Comparison of ENCODE assay signal across 36 cellular contexts in the genomic region with DNA sequence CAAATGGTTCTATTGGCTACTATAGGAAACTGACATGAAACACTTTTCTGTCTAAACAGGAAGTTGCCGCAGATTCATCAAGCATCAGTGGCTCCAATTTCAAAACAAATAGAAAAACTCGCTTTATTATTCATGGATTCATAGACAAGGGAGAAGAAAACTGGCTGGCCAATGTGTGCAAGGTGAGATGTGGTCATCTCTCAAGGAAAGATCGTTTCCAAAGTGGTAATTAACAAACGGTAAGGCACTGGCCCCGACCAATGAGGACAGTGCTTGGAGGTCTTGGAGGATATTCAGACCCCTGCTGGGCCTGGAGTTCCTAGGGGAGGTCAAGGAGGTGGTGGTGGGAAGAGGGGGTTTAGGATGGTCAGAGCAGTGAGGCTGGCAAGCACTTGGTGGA. TPM values are rescaled to one million over a fixed set of nuclear protein-coding genes. Genes with fewer than 3 reads are reported as not detected.
"Had no signal": no experiment of that assay in that cellular context is flagged by ENCODE, and none has a peak within 500 bp of the region (broad histone marks: within the 10 kb centered on the region; RNA-seq: fewer than 3 reads in every experiment).

No MANE protein-coding gene starts in this region.

- FAIRE-seq: astrocyte, bronchial epithelial cell, TTC549 had no signal

- H3K36me3 ChIP-seq: adrenal gland, cardiac muscle cell had no signal

- H3K27me3 ChIP-seq: adrenal gland, cardiac muscle cell had no signal

- H3K4me3 ChIP-seq: adrenal gland, cardiac muscle cell had no signal

- DNase-seq: activated B cell treated with CpG ODN at 0.5 μM for 24 hours; activated CD4-positive, alpha-beta memory T cell treated with anti-CD3 and anti-CD28 coated beads for 36 hours; activated CD4-positive, alpha-beta T cell treated with anti-CD3 and anti-CD28 coated beads for 4 hours; activated CD4-positive, alpha-beta T cell treated with anti-CD3 and anti-CD28 coated beads, Interleukin-2, amount 10 ng/mL, durations not matched to agents 24 days and 14 days; activated CD4-positive, alpha-beta T cell treated with anti-CD3 and anti-CD28 coated beads, Interleukin-2, amount 50 U/mL, for 1 hour; activated CD4-positive, alpha-beta T cell treated with anti-CD3 and anti-CD28 coated beads, Interleukin-2, amount 50 U/mL, for 4 hours; activated CD4-positive, CD25-positive, alpha-beta regulatory T cell treated with anti-CD3 and anti-CD28 coated beads, Interleukin-2, amount 50 U/mL, for 72 hours; activated CD8-positive, alpha-beta memory T cell treated with anti-CD3 and anti-CD28 coated beads, Interleukin-2, amount 50 U/mL, for 4 hours; activated CD8-positive, alpha-beta T cell treated with anti-CD3 and anti-CD28 coated beads for 36 hours; activated effector memory CD4-positive, alpha-beta T cell treated with anti-CD3 and anti-CD28 coated beads, Interleukin-2, amount 50 U/mL, for 16 hours; activated gamma-delta T cell treated with Interleukin-2 at 50 U/mL for 16 hours; activated naive CD4-positive, alpha-beta T cell; activated naive CD4-positive, alpha-beta T cell treated with anti-CD3 and anti-CD28 coated beads for 36 hours; activated naive CD4-positive, alpha-beta T cell treated with anti-CD3 and anti-CD28 coated beads, Interleukin-2, amount 50 U/mL, for 16 hours; activated naive CD8-positive, alpha-beta T cell treated with anti-CD3 and anti-CD28 coated beads for 36 hours; activated T-cell treated with anti-CD3 and anti-CD28 coated beads for 4 hours; activated T-cell treated with anti-CD3 and anti-CD28 coated beads, Interleukin-2, amount 50 U/mL, for 1 hour; activated T-cell treated with anti-CD3 and anti-CD28 coated beads, Interleukin-2, amount 50 U/mL, for 4 hours; activated T-cell treated with anti-CD3 and anti-CD28 coated beads, Interleukin-2, amount 50 U/mL, for 72 hours; adrenal gland; amniotic stem cell; aorta; caudate nucleus; cerebellar nuclear complex; T-helper 2 cell; T-helper 9 cell had no signal

- H3K4me1 ChIP-seq: adrenal gland had no signal

- H3K9me3 ChIP-seq: adrenal gland had no signal

- H3K27ac ChIP-seq: adrenal gland, cardiac muscle cell, VCaP had no signal

- ATAC-seq: activated CD8-positive, alpha-beta T cell treated with anti-CD3 and anti-CD28 coated beads for 36 hours; activated naive CD4-positive, alpha-beta T cell treated with anti-CD3 and anti-CD28 coated beads, Interleukin-2, amount 50 U/mL, for 72 hours; activated T-cell treated with anti-CD3 and anti-CD28 coated beads, Interleukin-2, amount 50 U/mL, for 4 hours; activated T-cell treated with anti-CD3 and anti-CD28 coated beads, Interleukin-2, amount 50 U/mL, for 72 hours; activated T-helper 17 cell treated with anti-CD3 and anti-CD28 coated beads, Interleukin-2, amount 50 U/mL, for 72 hours had no signal

RNA-seq across cellular contexts. Expression of a gene that starts 2.6 kb away (rescaled TPM):
- total RNA-seq: activated B cell treated with CpG ODN at 0.5 μM for 24 hours; activated CD4-positive, alpha-beta memory T cell treated with anti-CD3 and anti-CD28 coated beads for 36 hours; activated CD4-positive, alpha-beta T cell treated with anti-CD3 and anti-CD28 coated beads, Interleukin-2, amount 10 ng/mL, durations not matched to agents 24 days and 14 days; activated CD8-positive, alpha-beta memory T cell treated with anti-CD3 and anti-CD28 coated beads for 36 hours; activated CD8-positive, alpha-beta T cell treated with anti-CD3 and anti-CD28 coated beads for 36 hours; activated naive CD4-positive, alpha-beta T cell treated with anti-CD3 and anti-CD28 coated beads for 36 hours; activated naive CD4-positive, alpha-beta T cell treated with anti-CD3 and anti-CD28 coated beads, Interleukin-2, amount 50 U/mL, for 72 hours; activated naive CD8-positive, alpha-beta T cell treated with anti-CD3 and anti-CD28 coated beads for 36 hours; activated T-cell treated with anti-CD3 and anti-CD28 coated beads, Interleukin-2, amount 50 U/mL, for 72 hours; activated T-helper 1 cell treated with anti-CD3 and anti-CD28 coated beads, Interleukin-12 subunit alpha, Interleukin-12 subunit beta, Interleukin-2, Interleukin-4 antibody, amounts not matched to agents 30 ng/mL and 10 ng/mL and 1 ng/mL, durations not matched to agents 14 hours and 24 hours and 36 hours; activated T-helper 17 cell treated with anti-CD3 and anti-CD28 coated beads, Interleukin-2, amount 50 U/mL, for 72 hours; astrocyte; cardiac muscle cell; chondrocyte had no signal
- polyA plus RNA-seq: cardiac muscle cell had no signal

RNA-seq across cellular contexts. Expression of a gene that starts 42.5 kb away (rescaled TPM):
- total RNA-seq: activated B cell treated with CpG ODN at 0.5 μM for 24 hours; activated CD4-positive, alpha-beta memory T cell treated with anti-CD3 and anti-CD28 coated beads for 36 hours; activated CD4-positive, alpha-beta T cell treated with anti-CD3 and anti-CD28 coated beads, Interleukin-2, amount 10 ng/mL, durations not matched to agents 24 days and 14 days; activated CD8-positive, alpha-beta memory T cell treated with anti-CD3 and anti-CD28 coated beads for 36 hours; activated CD8-positive, alpha-beta T cell treated with anti-CD3 and anti-CD28 coated beads for 36 hours; activated naive CD4-positive, alpha-beta T cell treated with anti-CD3 and anti-CD28 coated beads for 36 hours; activated naive CD4-positive, alpha-beta T cell treated with anti-CD3 and anti-CD28 coated beads, Interleukin-2, amount 50 U/mL, for 72 hours; activated naive CD8-positive, alpha-beta T cell treated with anti-CD3 and anti-CD28 coated beads for 36 hours; activated T-cell treated with anti-CD3 and anti-CD28 coated beads, Interleukin-2, amount 50 U/mL, for 72 hours; activated T-helper 1 cell treated with anti-CD3 and anti-CD28 coated beads, Interleukin-12 subunit alpha, Interleukin-12 subunit beta, Interleukin-2, Interleukin-4 antibody, amounts not matched to agents 30 ng/mL and 10 ng/mL and 1 ng/mL, durations not matched to agents 14 hours and 24 hours and 36 hours; activated T-helper 17 cell treated with anti-CD3 and anti-CD28 coated beads, Interleukin-2, amount 50 U/mL, for 72 hours; astrocyte; bronchial epithelial cell; cardiac muscle cell; chondrocyte had no signal
- polyA plus RNA-seq: cardiac muscle cell had no signal
